29 cellular contexts compared by ENCODE assay signal in the genomic region with DNA sequence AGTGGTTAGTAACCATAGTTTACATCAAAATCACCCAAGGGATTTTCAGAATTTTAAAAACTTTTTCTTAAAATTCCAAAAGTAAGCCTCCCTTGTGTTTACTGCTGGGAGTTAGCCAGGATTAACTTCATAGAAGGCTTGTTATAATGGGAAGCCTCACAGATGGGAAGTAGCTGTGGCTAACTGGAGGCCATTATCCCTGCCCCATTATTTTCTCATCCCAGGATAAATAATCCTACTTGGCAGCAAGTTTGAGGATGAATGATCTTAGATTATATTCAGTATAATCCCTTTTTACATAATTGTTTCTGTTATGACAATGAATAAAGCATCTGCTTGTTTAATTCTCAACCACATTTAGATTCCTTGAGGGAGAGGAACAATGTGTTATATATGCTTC. TPM values are rescaled to one million over a fixed set of nuclear protein-coding genes. Genes with fewer than 3 reads are reported as not detected.
A peak's percentile ranks its signal among the peaks of the same experiment; 100 is the strongest.
DNase-seq lines count a peak whose midpoint lies in the region; ATAC-seq and TF ChIP-seq lines count a peak whose summit lies in the region.
"Had no signal": no experiment of that assay in that cellular context is flagged by ENCODE, and none has a peak within 500 bp of the region (broad histone marks: within the 10 kb centered on the region; RNA-seq: fewer than 3 reads in every experiment).

No MANE protein-coding gene starts in this region.

- no peak for TF ChIP-seq CTCF in MM.1S (IDR thresholded peaks at IDR 0.05; ENCODE audit: low read length)

- peaks cover 32% of the 10 kb centered on the region for H3K4me1 ChIP-seq in CD8-positive, alpha-beta memory T cell (ENCODE audit: insufficient read depth, low read length)
- H3K4me1 ChIP-seq in MM.1S (ENCODE audit: low read length), result peaks cover 44% of the 10 kb centered on the region
- H3K4me1 ChIP-seq: uterus had no signal

- H3K4me2 ChIP-seq in MM.1S (ENCODE audit: low read depth, low read length), result peak overlapping the region; percentile 87; the same call in 1 of the 2 replicates
- H3K4me2 ChIP-seq: GM23338, smooth muscle cell had no signal

- H3K4me3 ChIP-seq in CD8-positive, alpha-beta memory T cell (ENCODE audit: low read length), result no peak overlapping the region
- peak overlapping the region; percentile 17; the same call in 1 of the 2 replicates for H3K4me3 ChIP-seq in MM.1S (ENCODE audit: low read length)
- H3K4me3 ChIP-seq: cardiac muscle cell, GM23338, ovary, smooth muscle cell, uterus had no signal

- peaks cover 0 to 2% of the 10 kb centered on the region in 2 donors for H3K27me3 Mint-ChIP-seq in CD8-positive, alpha-beta memory T cell
- no peaks in the 10 kb centered on the region for H3K27me3 Mint-ChIP-seq in central memory CD8-positive, alpha-beta T cell
- H3K27me3 Mint-ChIP-seq: CD4-positive, alpha-beta T cell had no signal

- no peaks in the 10 kb centered on the region for H3K9me3 ChIP-seq in CD8-positive, alpha-beta memory T cell (ENCODE audit: low read length)
- H3K9me3 ChIP-seq in MM.1S (replicated peaks; ENCODE audit: insufficient read depth, low read length), result no peaks in the 10 kb centered on the region
- H3K9me3 ChIP-seq: ovary, uterus had no signal

- no peak for ATAC-seq in central memory CD8-positive, alpha-beta T cell (replicated peaks; ENCODE audit: extremely low read depth, poor library complexity, severe bottlenecking)
- ATAC-seq in sciatic nerve, result peak; percentile 52
- ATAC-seq in HG03097 (IDR thresholded peaks at IDR 0.05; ENCODE audit: low FRiP score, unreplicated experiment), result no peak
- ATAC-seq: activated CD8-positive, alpha-beta memory T cell treated with anti-CD3 and anti-CD28 coated beads, Interleukin-2, amount 10 ng/mL, durations not matched to agents 7 days and 5 days; activated T-cell treated with anti-CD3 and anti-CD28 coated beads, Interleukin-2, amount 50 U/mL, for 72 hours; GM23338; left lobe of liver; stimulated activated effector memory CD8-positive, alpha-beta T cell treated with anti-CD3 and anti-CD28 coated beads, Interleukin-12 subunit alpha, Interleukin-12 subunit beta, amount 100 ng/mL, for 72 hours had no signal

- H3K9me3 Mint-ChIP-seq in CD8-positive, alpha-beta memory T cell, result no peaks in the 10 kb centered on the region
- H3K9me3 Mint-ChIP-seq in central memory CD8-positive, alpha-beta T cell, result no peaks in the 10 kb centered on the region
- H3K9me3 Mint-ChIP-seq: activated naive CD4-positive, alpha-beta T cell treated with anti-CD3 and anti-CD28 coated beads, Interleukin-2, amount 10 ng/mL, durations not matched to agents 7 days and 5 days; activated T-cell treated with anti-CD3 and anti-CD28 coated beads, Interleukin-2, amount 50 U/mL, for 72 hours; CD4-positive, alpha-beta T cell; GM23338; nephron; stimulated activated effector memory CD8-positive, alpha-beta T cell treated with anti-CD3 and anti-CD28 coated beads, Interleukin-12 subunit alpha, Interleukin-12 subunit beta, amount 100 ng/mL, for 72 hours; T-helper 2 cell treated with Interferon-gamma antibody and Interleukin-4, amounts not matched to agents 5 μg/mL and 100 μg/mL, for 36 hours had no signal

- POLR2A ChIA-PET in CD8-positive, alpha-beta memory T cell (lab: Charles Lee), result no interaction called here

- CTCF ChIA-PET in CD8-positive, alpha-beta memory T cell (lab: Charles Lee), result interaction anchor here (1.5 kb wide), 1 partner anchor 51 kb away, joined by 3 read pairs; no protein-coding TSS in a partner anchor

- H3K9ac ChIP-seq in MM.1S (ENCODE audit: low read length), result no peak overlapping the region

- H3K9me2 ChIP-seq in MM.1S (replicated peaks; ENCODE audit: insufficient read depth, low read length), result no peaks in the 10 kb centered on the region

- peak overlapping the region in 6 of 7 donors; percentile 7 to 41 (median 20) for H3K4me3 Mint-ChIP-seq in CD8-positive, alpha-beta memory T cell
- H3K4me3 Mint-ChIP-seq in central memory CD8-positive, alpha-beta T cell, result no peak overlapping the region
- H3K4me3 Mint-ChIP-seq: activated CD8-positive, alpha-beta memory T cell treated with anti-CD3 and anti-CD28 coated beads, Interleukin-2, amount 10 ng/mL, durations not matched to agents 7 days and 5 days; activated naive CD4-positive, alpha-beta T cell treated with anti-CD3 and anti-CD28 coated beads, Interleukin-2, amount 10 ng/mL, durations not matched to agents 7 days and 5 days; activated T-cell treated with anti-CD3 and anti-CD28 coated beads, Interleukin-2, amount 50 U/mL, for 72 hours; CD4-positive, alpha-beta T cell; GM23338; nephron; stimulated activated effector memory CD8-positive, alpha-beta T cell treated with anti-CD3 and anti-CD28 coated beads, Interleukin-12 subunit alpha, Interleukin-12 subunit beta, amount 100 ng/mL, for 72 hours; T-helper 2 cell treated with Interferon-gamma antibody and Interleukin-4, amounts not matched to agents 5 μg/mL and 100 μg/mL, for 36 hours had no signal

- H3F3A ChIP-seq in MM.1S (ENCODE audit: insufficient read depth, low read length), result peaks cover 27% of the 10 kb centered on the region

- H3K27ac Mint-ChIP-seq in CD8-positive, alpha-beta memory T cell, result peak overlapping the region; percentile 5 to 83 (median 56)
- peak overlapping the region; percentile 36 for H3K27ac Mint-ChIP-seq in central memory CD8-positive, alpha-beta T cell (ENCODE audit: low read depth)
- H3K27ac Mint-ChIP-seq: activated CD8-positive, alpha-beta memory T cell treated with anti-CD3 and anti-CD28 coated beads, Interleukin-2, amount 10 ng/mL, durations not matched to agents 7 days and 5 days; activated naive CD4-positive, alpha-beta T cell treated with anti-CD3 and anti-CD28 coated beads, Interleukin-2, amount 10 ng/mL, durations not matched to agents 7 days and 5 days; activated T-cell treated with anti-CD3 and anti-CD28 coated beads, Interleukin-2, amount 50 U/mL, for 72 hours; CD4-positive, alpha-beta T cell; GM23338; stimulated activated effector memory CD8-positive, alpha-beta T cell treated with anti-CD3 and anti-CD28 coated beads, Interleukin-12 subunit alpha, Interleukin-12 subunit beta, amount 100 ng/mL, for 72 hours; T-helper 2 cell treated with Interferon-gamma antibody and Interleukin-4, amounts not matched to agents 5 μg/mL and 100 μg/mL, for 36 hours had no signal

- H3K27me3 ChIP-seq in CD8-positive, alpha-beta memory T cell (ENCODE audit: insufficient read depth, low read length, poor library complexity, severe bottlenecking), result no peaks in the 10 kb centered on the region
- no peaks in the 10 kb centered on the region for H3K27me3 ChIP-seq in MM.1S (replicated peaks; ENCODE audit: insufficient read depth, low read length)
- H3K27me3 ChIP-seq: cardiac muscle cell, ovary, uterus had no signal

- peaks cover 57 to 82% (median 77%) of the 10 kb centered on the region in 3 donors for H3K4me1 Mint-ChIP-seq in CD8-positive, alpha-beta memory T cell
- peaks cover 77% of the 10 kb centered on the region for H3K4me1 Mint-ChIP-seq in central memory CD8-positive, alpha-beta T cell

- no peak overlapping the region for H3K27ac ChIP-seq in CD8-positive, alpha-beta memory T cell (ENCODE audit: low read depth, low read length)
- no peak overlapping the region for H3K27ac ChIP-seq in MM.1S (ENCODE audit: low read length)
- H3K27ac ChIP-seq: cardiac muscle cell, epithelial cell of prostate, ovary, uterus, WERI-Rb-1 had no signal

- H2AFZ ChIP-seq in MM.1S (ENCODE audit: low read length), result no peak overlapping the region
- H2AFZ ChIP-seq: GM23338 had no signal

- H3K36me3 Mint-ChIP-seq in CD8-positive, alpha-beta memory T cell, result peaks cover 38 to 86% (median 52%) of the 10 kb centered on the region in 3 donors
- H3K36me3 Mint-ChIP-seq in central memory CD8-positive, alpha-beta T cell (ENCODE audit: insufficient read depth), result peaks cover 84% of the 10 kb centered on the region
- H3K36me3 Mint-ChIP-seq: activated naive CD4-positive, alpha-beta T cell treated with anti-CD3 and anti-CD28 coated beads, Interleukin-2, amount 10 ng/mL, durations not matched to agents 7 days and 5 days had no signal

- no peak for DNase-seq in CD8-positive, alpha-beta memory T cell
- DNase-seq in MM.1S (no peak), sciatic nerve (ENCODE audit: low spot score) (no peak), NCI-H187 (lab: John Stamatoyannopoulos, UW) (no peak)
- no peak for DNase-seq in central memory CD8-positive, alpha-beta T cell (ENCODE audit: low spot score in 2 of 2)
- DNase-seq in activated CD4-positive, CD25-positive, alpha-beta regulatory T cell (lab: John Stamatoyannopoulos, UW), result no peak
- DNase-seq: activated CD4-positive, alpha-beta T cell treated with anti-CD3 and anti-CD28 coated beads, Interleukin-2, amount 50 U/mL, for 1 hour; activated CD8-positive, alpha-beta memory T cell treated with anti-CD3 and anti-CD28 coated beads, Interleukin-2, amount 10 ng/mL, durations not matched to agents 7 days and 5 days; activated naive CD4-positive, alpha-beta T cell treated with anti-CD3 and anti-CD28 coated beads, Interleukin-2, amount 10 ng/mL, durations not matched to agents 7 days and 5 days; activated T-cell treated with anti-CD3 and anti-CD28 coated beads, Interleukin-2, amount 50 U/mL, for 72 hours; CD4-positive, alpha-beta T cell; DMS153; NCI-H1694 treated with DMSO at 0.1 percent for 48 hours; NCI-H69; ovary; retina; uterus; WERI-Rb-1 had no signal

- H3K79me2 ChIP-seq in MM.1S (ENCODE audit: low read length), result peaks cover 31% of the 10 kb centered on the region

- intact Hi-C loops in sciatic nerve (cut with DNase I), result no loop called here

- no peaks in the 10 kb centered on the region for H4K20me1 ChIP-seq in MM.1S (ENCODE audit: insufficient read depth, low read length)

- H3K36me3 ChIP-seq in CD8-positive, alpha-beta memory T cell (ENCODE audit: insufficient read depth, low read length), result peaks cover 28% of the 10 kb centered on the region
- peaks cover 6% of the 10 kb centered on the region; the same call in 1 of the 2 replicates for H3K36me3 ChIP-seq in MM.1S (replicated peaks; ENCODE audit: insufficient read depth, low read length)
- H3K36me3 ChIP-seq: cardiac muscle cell, ovary, uterus, WERI-Rb-1 had no signal

RNA-seq across cellular contexts. Expression of a gene that starts 25.5 kb away (rescaled TPM):
- total RNA-seq in CD8-positive, alpha-beta memory T cell, result 10 to 100 TPM; 21.3 to 23.0 TPM
- 135 TPM for polyA plus RNA-seq in CD8-positive, alpha-beta memory T cell
- 21.0 TPM for total RNA-seq in sciatic nerve
- total RNA-seq: cardiac muscle cell, fibroblast of villous mesenchyme, GM23338, HT1080, smooth muscle cell had no signal
- polyA plus RNA-seq: cardiac muscle cell, smooth muscle cell had no signal
